In genomic region chr10:44960098-44960480, GRCh38 we compare ENCODE assay signal across 8 cellular contexts. TPM values are rescaled to one million over a fixed set of nuclear protein-coding genes. Genes with fewer than 3 reads are reported as not detected.
DNase-seq lines count a peak whose midpoint lies in the region; ATAC-seq and TF ChIP-seq lines count a peak whose summit lies in the region.

No MANE protein-coding gene starts in this region.

- H3K4me1 Mint-ChIP-seq in Caco-2 (ENCODE audit: low read depth, unreplicated experiment), result peaks cover 40% of the 10 kb centered on the region

- H3F3A ChIP-seq in PC-3 (ENCODE audit: low read length, unreplicated experiment), result no peaks in the 10 kb centered on the region

- H2AFZ ChIP-seq in PC-3 (ENCODE audit: low read length), result peak overlapping the region; percentile 96
- peak overlapping the region; percentile 92 for H2AFZ ChIP-seq in osteoblast (ENCODE audit: low read length)

- H3K9ac ChIP-seq in PC-3 (ENCODE audit: low read length), result no peak overlapping the region

- H3K4me3 ChIP-seq in Caco-2 (ENCODE audit: low read depth, low read length), result peak overlapping the region; percentile 82
- H3K4me3 ChIP-seq in PC-3 (ENCODE audit: low read length), result peak overlapping the region; percentile 80
- peak overlapping the region; percentile 61 for H3K4me3 ChIP-seq in epithelial cell of esophagus (ENCODE audit: low read length)
- peak overlapping the region; percentile 89 for H3K4me3 ChIP-seq in osteoblast (ENCODE audit: insufficient read depth, low read length)

- ATAC-seq in PC-3 (no peak; the same call in 1 of the 2 replicates), HG02981 (IDR thresholded peaks at IDR 0.05; ENCODE audit: unreplicated experiment) (no peak)

- intact Hi-C loops in Caco-2 (cut with micrococcal nuclease; ENCODE audit: unreplicated experiment) (no loop called here), PC-3 (cut with micrococcal nuclease) (no loop called here)

- peak overlapping the region; percentile 42 for H3K27ac Mint-ChIP-seq in Caco-2 (ENCODE audit: unreplicated experiment)

- peaks cover 15% of the 10 kb centered on the region for H3K79me2 ChIP-seq in PC-3 (ENCODE audit: low read length)
- peaks cover 4% of the 10 kb centered on the region for H3K79me2 ChIP-seq in osteoblast (ENCODE audit: insufficient read depth, low read length)

- H3K4me2 ChIP-seq in PC-3 (ENCODE audit: low read length) (peak overlapping the region; percentile 97), osteoblast (ENCODE audit: insufficient read depth, low read length) (peak overlapping the region; percentile 89)

- TF ChIP-seq CTCF in Caco-2 (IDR thresholded peaks at IDR 0.05; ENCODE audit: insufficient read depth in 1 of 2, low read depth in 1 of 2, low read length in 1 of 2, severe bottlenecking in 1 of 2, unreplicated experiment in 1 of 2) (no peak), PC-3 (conservative IDR thresholded peaks at IDR 0.05; ENCODE audit: low read depth, low read length) (no peak), epithelial cell of esophagus (IDR thresholded peaks at IDR 0.05; ENCODE audit: insufficient read depth, low read depth, low read length, missing control alignments) (no peak), osteoblast (IDR thresholded peaks at IDR 0.05; ENCODE audit: extremely low read depth, low read depth, low read length) (no peak), GM13976 (IDR thresholded peaks at IDR 0.05; ENCODE audit: borderline replicate concordance, control extremely low read depth, extremely low read depth, insufficient read depth, missing control alignments) (no peak)

- H3K36me3 Mint-ChIP-seq in Caco-2 (ENCODE audit: insufficient read depth, unreplicated experiment), result peaks cover 20% of the 10 kb centered on the region

- H3K27me3 ChIP-seq in Caco-2 (replicated peaks; ENCODE audit: control insufficient read depth, insufficient read depth, low read length) (no peaks in the 10 kb centered on the region), PC-3 (ENCODE audit: low read length) (no peaks in the 10 kb centered on the region), osteoblast (ENCODE audit: insufficient read depth, low read length) (no peaks in the 10 kb centered on the region)

- no peaks in the 10 kb centered on the region for H3K9me3 ChIP-seq in Caco-2
- no peaks in the 10 kb centered on the region for H3K9me3 ChIP-seq in PC-3 (ENCODE audit: low read length)
- no peaks in the 10 kb centered on the region for H3K9me3 ChIP-seq in osteoblast (ENCODE audit: low read depth, low read length)

- no peaks in the 10 kb centered on the region for H3K9me2 ChIP-seq in PC-3 (replicated peaks; ENCODE audit: low read length)

- H3K27ac ChIP-seq in PC-3 (ENCODE audit: low read length) (no peak overlapping the region), osteoblast (ENCODE audit: low read depth, low read length) (peak overlapping the region; percentile 25)

- CTCF ChIA-PET in Caco-2 (lab: Charles Lee) (interaction anchor here (0.5 to 2.4 kb wide), 9 partner anchors 8 to 1620 kb away, joined by 3 to 12 read pairs (median 3); partner anchors contain the start of gene DEPP1), PC-3 (lab: Charles Lee) (no interaction called here)

- BruUV-seq in Caco-2 (replicated peaks; lab: Mats Ljungman, UMichigan), result TSS peak; percentile 65
- BruUV-seq in PC-3 (replicated peaks; lab: Mats Ljungman, UMichigan), result no TSS peak

- H4K20me1 ChIP-seq in PC-3 (ENCODE audit: low read length), result no peaks in the 10 kb centered on the region
- H4K20me1 ChIP-seq in osteoblast (ENCODE audit: insufficient read depth, low read length), result no peaks in the 10 kb centered on the region

- POLR2A ChIA-PET in Caco-2 (lab: Charles Lee) (interaction anchor here (0.6 to 2.9 kb wide), 5 partner anchors 16 to 36 kb away, joined by 3 to 23 read pairs (median 5); partner anchors contain the start of gene DEPP1), PC-3 (lab: Charles Lee; ENCODE audit: unreplicated experiment) (interaction anchor here (1.0 kb wide), 1 partner anchor 18 kb away, joined by 4 read pairs; the partner anchor contains the start of gene DEPP1)

- DNase-seq in Caco-2, result no peak
- no peak for DNase-seq in PC-3
- no peak for DNase-seq in epithelial cell of esophagus (ENCODE audit: low read depth)
- peak; percentile 21 for DNase-seq in osteoblast (ENCODE audit: insufficient read length, low spot score, missing footprints)
- DNase-seq in AG20443 (ENCODE audit: low spot score), result no peak
- DNase-seq in ureter (ENCODE audit: low spot score), result no peak
- DNase-seq in GM13976 (ENCODE audit: low spot score), result no peak

- peak overlapping the region; percentile 78 for H3K4me3 Mint-ChIP-seq in Caco-2 (ENCODE audit: unreplicated experiment)

- in situ Hi-C loops in GM13976 (cut with MboI; ENCODE audit: low sequenced_read_pairs, unreplicated experiment), result no loop called here

- H3K9me3 Mint-ChIP-seq in Caco-2 (ENCODE audit: unreplicated experiment), result peaks cover 1% of the 10 kb centered on the region

- peaks cover 47% of the 10 kb centered on the region for H3K4me1 ChIP-seq in Caco-2
- H3K4me1 ChIP-seq in PC-3 (ENCODE audit: insufficient read depth, low read length), result peaks cover 19% of the 10 kb centered on the region
- peaks cover 23% of the 10 kb centered on the region for H3K4me1 ChIP-seq in osteoblast (ENCODE audit: insufficient read depth, low read length)

- H3K36me3 ChIP-seq in Caco-2 (ENCODE audit: control insufficient read depth, insufficient read depth, low read length) (0 out of 2 replicates have a peak, but pooled peaks cover 2% of the 10 kb centered on the region), PC-3 (ENCODE audit: low read depth, low read length) (no peaks in the 10 kb centered on the region), osteoblast (ENCODE audit: insufficient read depth, low read length) (peaks cover 7% of the 10 kb centered on the region)

- no peaks in the 10 kb centered on the region for H3K27me3 Mint-ChIP-seq in Caco-2 (ENCODE audit: insufficient read depth, unreplicated experiment)

RNA-seq across cellular contexts. Expression of gene RASSF4, which starts 0.5 kb away (rescaled TPM):
- total RNA-seq in Caco-2 (2022) (40.8 and 55.6 TPM in 2 replicates), PC-3 (2014; rRNA removed) (7.7 and 8.7 TPM in 2 replicates), osteoblast (2.9 and 4.0 TPM in 2 replicates), ureter (22.7 TPM)

RNA-seq across cellular contexts. Expression of gene DEPP1, which starts 18.5 kb away (rescaled TPM):
- 7.0 and 13.6 TPM in 2 replicates for total RNA-seq in Caco-2 (2022)
- 8.0 and 9.0 TPM in 2 replicates for total RNA-seq in PC-3 (2014; rRNA removed)
- 43.6 and 87.6 TPM in 2 replicates for total RNA-seq in osteoblast
- total RNA-seq in ureter, result 62.7 TPM

RNA-seq across cellular contexts. Expression of gene ZNF22, which starts 40.6 kb away (rescaled TPM):
- total RNA-seq in Caco-2 (2022) (46.5 and 60.8 TPM in 2 replicates), PC-3 (2014; rRNA removed) (17.6 and 24.8 TPM in 2 replicates), osteoblast (13.8 and 14.4 TPM in 2 replicates), ureter (21.2 TPM)

RNA-seq across cellular contexts. Expression of gene TMEM72, which starts 49.0 kb away (rescaled TPM):
- total RNA-seq in Caco-2 (2022) (not detected in 2 replicates), PC-3 (2014; rRNA removed) (not detected in 2 replicates), osteoblast (not detected in 2 replicates), ureter (not detected)
